Comparison of ENCODE assay signal across 8 cellular contexts in genomic region chr4:143247866-143248265, GRCh38.
"Had no signal": no experiment of that assay in that cellular context is flagged by ENCODE, and none has a peak within 500 bp of the region (broad histone marks: within the 10 kb centered on the region; RNA-seq: fewer than 3 reads in every experiment).

No MANE protein-coding gene starts in this region.

- DNase-seq: GDM1, GF-D8 had no signal

- H3K4me3 ChIP-seq: GM12878 had no signal

- ATAC-seq: GM12878 had no signal

- FAIRE-seq: G401.6, GM12878, GM12891, GM12892, GM18507, GM19239 had no signal
